ENCODE assay signal across 22 cellular contexts in genomic region chr15:68028808-68029207, GRCh38.
"Had no signal": no experiment of that assay in that cellular context is flagged by ENCODE, and none has a peak within 500 bp of the region (broad histone marks: within the 10 kb centered on the region; RNA-seq: fewer than 3 reads in every experiment).

No MANE protein-coding gene starts in this region.

- DNase-seq: activated CD4-positive, alpha-beta T cell treated with anti-CD3 and anti-CD28 coated beads for 36 hours; activated CD4-positive, alpha-beta T cell treated with anti-CD3 and anti-CD28 coated beads, Interleukin-2, amount 50 U/mL, for 48 hours; activated naive CD4-positive, alpha-beta T cell treated with Interleukin-2 at 50 U/mL for 16 hours; activated naive CD8-positive, alpha-beta T cell treated with anti-CD3 and anti-CD28 coated beads, Interleukin-2, amount 10 ng/mL, durations not matched to agents 7 days and 5 days; activated T-cell treated with anti-CD3 and anti-CD28 coated beads for 4 hours; body of pancreas; dermis blood vessel endothelial cell; effector memory CD4-positive, alpha-beta T cell; heart left ventricle; kidney; left lung; stimulated activated CD4-positive, alpha-beta T cell treated with anti-CD3 and anti-CD28 coated beads, Interleukin-4, amount 100 ng/mL, for 1 hour; stomach; testis had no signal

- H3K4me3 ChIP-seq: body of pancreas, esophagus muscularis mucosa, gastroesophageal sphincter, heart left ventricle, left lung, smooth muscle cell, stomach, testis had no signal

- H3K4me1 ChIP-seq: esophagus muscularis mucosa, gastroesophageal sphincter, parathyroid adenoma, testis had no signal

- H3K9me3 ChIP-seq: body of pancreas, esophagus muscularis mucosa, gastroesophageal sphincter, heart left ventricle, left lung, stomach, testis had no signal

- H3K27me3 ChIP-seq: body of pancreas, esophagus muscularis mucosa, gastroesophageal sphincter, heart left ventricle, left lung, stomach, testis had no signal

- H3K27ac ChIP-seq: body of pancreas, esophagus muscularis mucosa, gastroesophageal sphincter, heart left ventricle, left lung, parathyroid adenoma, stomach, testis had no signal

- ATAC-seq: activated CD4-positive, alpha-beta T cell treated with anti-CD3 and anti-CD28 coated beads for 36 hours; activated T-helper 17 cell treated with anti-CD3 and anti-CD28 coated beads, Interleukin-2, amount 50 U/mL, for 72 hours; body of pancreas; gastroesophageal sphincter; heart left ventricle; left lung; sciatic nerve; stimulated activated effector memory CD8-positive, alpha-beta T cell treated with anti-CD3 and anti-CD28 coated beads, Interleukin-12 subunit alpha, Interleukin-12 subunit beta, amount 100 ng/mL, for 72 hours; WTC11 had no signal

- H3K36me3 ChIP-seq: esophagus muscularis mucosa, gastroesophageal sphincter, heart left ventricle, left lung, stomach had no signal
